Comparison of ENCODE assay signal across 1 cellular context in genomic region chr2:42194428-42194827, GRCh38.
TF ChIP-seq lines count a peak whose summit lies in the region.

No MANE protein-coding gene starts in this region.

TF ChIP-seq in HepG2, 621 proteins besides CTCF, POLR2A, EP300 and RAD21 (continued from another document and continues in another):
- TF ChIP-seq ZBTB2 (CRISPR knock-in tag; IDR thresholded peaks at IDR 0.05; ENCODE audit: low read depth), result no peak
- TF ChIP-seq MLLT10 (CRISPR knock-in tag; IDR thresholded peaks at IDR 0.05), result no peak
- TF ChIP-seq ZNF564 (CRISPR knock-in tag; IDR thresholded peaks at IDR 0.05), result no peak
- TF ChIP-seq NR2F6 (IDR thresholded peaks at IDR 0.05), result no peak
- no peak for TF ChIP-seq NR2F6 (CRISPR knock-in tag; IDR thresholded peaks at IDR 0.05)
- no peak for TF ChIP-seq MXD4 (CRISPR knock-in tag; IDR thresholded peaks at IDR 0.05)
- no peak for TF ChIP-seq ZNF740 (CRISPR knock-in tag; IDR thresholded peaks at IDR 0.05)
- TF ChIP-seq KDM2A (CRISPR knock-in tag; IDR thresholded peaks at IDR 0.05; ENCODE audit: borderline replicate concordance, low read depth), result no peak
- TF ChIP-seq TP53 (CRISPR knock-in tag; conservative IDR thresholded peaks at IDR 0.05), result no peak
- no peak for TF ChIP-seq EHMT2 (IDR thresholded peaks at IDR 0.05; ENCODE audit: borderline replicate concordance, low read depth, low read length)
- peak; percentile 16; the same call in 1 of the 2 replicates for TF ChIP-seq MED1 (CRISPR knock-in tag; IDR thresholded peaks at IDR 0.05)
- no peak for TF ChIP-seq ASH2L (IDR thresholded peaks at IDR 0.05; ENCODE audit: insufficient read length, low read depth, low read length)
- TF ChIP-seq ATF7-NPFF (CRISPR knock-in tag; IDR thresholded peaks at IDR 0.05; ENCODE audit: low read depth), result no peak
- no peak for TF ChIP-seq FOSL1 (CRISPR knock-in tag; IDR thresholded peaks at IDR 0.05; ENCODE audit: borderline replicate concordance)
- no peak for TF ChIP-seq LRRFIP1 (CRISPR knock-in tag; conservative IDR thresholded peaks at IDR 0.05)
- 0 out of 2 replicates have a peak, but pooled peaks have one; percentile 24 for TF ChIP-seq ELF4 (CRISPR knock-in tag; IDR thresholded peaks at IDR 0.05; ENCODE audit: borderline replicate concordance)
- TF ChIP-seq DDIT3 (CRISPR knock-in tag; IDR thresholded peaks at IDR 0.05), result no peak
- 0 out of 2 replicates have a peak, but pooled peaks have one; percentile 62 for TF ChIP-seq PAF1 (CRISPR knock-in tag; IDR thresholded peaks at IDR 0.05)
- TF ChIP-seq REXO4 (CRISPR knock-in tag; IDR thresholded peaks at IDR 0.05; ENCODE audit: borderline replicate concordance), result no peak
- no peak for TF ChIP-seq PHF5A (CRISPR knock-in tag; IDR thresholded peaks at IDR 0.05; ENCODE audit: low read depth, unreplicated experiment)
- TF ChIP-seq DBP (CRISPR knock-in tag; IDR thresholded peaks at IDR 0.05; ENCODE audit: not compliant biosample characterization), result no peak
- no peak for TF ChIP-seq ZNF646 (CRISPR knock-in tag; IDR thresholded peaks at IDR 0.05)
- TF ChIP-seq ZNF256 (CRISPR knock-in tag; conservative IDR thresholded peaks at IDR 0.05), result no peak
- TF ChIP-seq CREBL2 (CRISPR knock-in tag; IDR thresholded peaks at IDR 0.05; ENCODE audit: borderline replicate concordance), result no peak
- TF ChIP-seq NCOA5 (CRISPR knock-in tag; IDR thresholded peaks at IDR 0.05), result no peak
- no peak for TF ChIP-seq GATAD2A (CRISPR knock-in tag; IDR thresholded peaks at IDR 0.05)
- no peak for TF ChIP-seq E2F2 (CRISPR knock-in tag; IDR thresholded peaks at IDR 0.05; ENCODE audit: borderline replicate concordance)
- no peak for TF ChIP-seq HES4 (CRISPR knock-in tag; IDR thresholded peaks at IDR 0.05; ENCODE audit: borderline replicate concordance)
- no peak for TF ChIP-seq ZNF263 (CRISPR knock-in tag; IDR thresholded peaks at IDR 0.05)
- 0 out of 2 replicates have a peak, but pooled peaks have one; percentile 29 for TF ChIP-seq POLR2G (IDR thresholded peaks at IDR 0.05; ENCODE audit: low read depth, low read length)
- TF ChIP-seq ZMAT5 (CRISPR knock-in tag; IDR thresholded peaks at IDR 0.05; ENCODE audit: borderline replicate concordance, low read depth), result no peak
- no peak for TF ChIP-seq TFDP2 (CRISPR knock-in tag; IDR thresholded peaks at IDR 0.05)
- no peak for TF ChIP-seq PREB (CRISPR knock-in tag; IDR thresholded peaks at IDR 0.05)
- no peak for TF ChIP-seq TOE1 (CRISPR knock-in tag; IDR thresholded peaks at IDR 0.05)
- TF ChIP-seq ZNF607 (CRISPR knock-in tag; IDR thresholded peaks at IDR 0.05; ENCODE audit: borderline replicate concordance), result no peak
- no peak for TF ChIP-seq PRDM4 (CRISPR knock-in tag; IDR thresholded peaks at IDR 0.05; ENCODE audit: borderline replicate concordance)
- TF ChIP-seq ZNF776 (CRISPR knock-in tag; IDR thresholded peaks at IDR 0.05), result no peak
- no peak for TF ChIP-seq JUN (CRISPR knock-in tag; IDR thresholded peaks at IDR 0.05)
- peak; percentile 83 for TF ChIP-seq ZNF770 (CRISPR knock-in tag; IDR thresholded peaks at IDR 0.05)
- TF ChIP-seq ZNF121 (CRISPR knock-in tag; IDR thresholded peaks at IDR 0.05), result no peak
- TF ChIP-seq RBM22 (optimal IDR thresholded peaks at IDR 0.05; ENCODE audit: low read length), result peak; percentile 89
